ENCODE assay signal across 22 cellular contexts in genomic region chr9:87109851-87110250, GRCh38.
A peak's percentile ranks its signal among the peaks of the same experiment; 100 is the strongest.
DNase-seq lines count a peak whose midpoint lies in the region; ATAC-seq and TF ChIP-seq lines count a peak whose summit lies in the region.
"Had no signal": no experiment of that assay in that cellular context is flagged by ENCODE, and none has a peak within 500 bp of the region (broad histone marks: within the 10 kb centered on the region; RNA-seq: fewer than 3 reads in every experiment).

No MANE protein-coding gene starts in this region.

- no peak overlapping the region for H2BK120ac ChIP-seq in IMR-90 (ENCODE audit: low read depth, low read length)

- no peak overlapping the region for H3K23ac ChIP-seq in IMR-90 (ENCODE audit: low read depth, low read length)

- TF ChIP-seq RAD21 in IMR-90 (IDR thresholded peaks at IDR 0.05; ENCODE audit: low read length), result no peak

- H3K27ac Mint-ChIP-seq in mesothelial cell of epicardium, result peak overlapping the region; percentile 7
- H3K27ac Mint-ChIP-seq: CD4-positive, alpha-beta memory T cell; endodermal cell; natural killer cell treated with Interleukin-12 subunit alpha and Interleukin-12 subunit beta and Interleukin-15 and Interleukin-18, amount 100 ng/mL, for 72 hours; T-helper 1 cell treated with Interleukin-12 subunit alpha and Interleukin-12 subunit beta and Interleukin-4 antibody, amounts not matched to agents 30 μg/mL and 1 μg/mL, for 36 hours had no signal

- no peaks in the 10 kb centered on the region for H4K20me1 ChIP-seq in IMR-90 (ENCODE audit: insufficient read depth, low read length)

- no peaks in the 10 kb centered on the region for H3K27me3 Mint-ChIP-seq in mesothelial cell of epicardium (ENCODE audit: low read depth)

- H3K4ac ChIP-seq in IMR-90 (ENCODE audit: low read depth, low read length), result no peak overlapping the region

- no peak overlapping the region for H2AK9ac ChIP-seq in IMR-90 (replicated peaks; ENCODE audit: low read depth, low read length, poor library complexity)

- peaks cover 35% of the 10 kb centered on the region for H3K4me1 Mint-ChIP-seq in mesothelial cell of epicardium
- H3K4me1 Mint-ChIP-seq: CD4-positive, alpha-beta memory T cell; endodermal cell had no signal

- peaks cover 4% of the 10 kb centered on the region for H3K36me3 Mint-ChIP-seq in mesothelial cell of epicardium
- H3K36me3 Mint-ChIP-seq: CD4-positive, alpha-beta memory T cell; natural killer cell treated with Interleukin-12 subunit alpha and Interleukin-12 subunit beta and Interleukin-15 and Interleukin-18, amount 100 ng/mL, for 72 hours had no signal

- H3K4me2 ChIP-seq in IMR-90 (ENCODE audit: low read depth, low read length), result peak overlapping the region; percentile 46; the same call in 1 of the 2 replicates
- H3K4me2 ChIP-seq: A549 had no signal

- in situ Hi-C loops in IMR-90 (cut with MboI; ENCODE audit: low sequenced_read_pairs), result no loop called here

- CTCF ChIA-PET in IMR-90 (lab: Yijun Ruan, JAX), result interaction anchor here (0.6 to 0.9 kb wide), 2 partner anchors 10 to 508 kb away, joined by 3 read pairs; no protein-coding TSS in a partner anchor

- no peaks in the 10 kb centered on the region for H3K79me1 ChIP-seq in IMR-90 (ENCODE audit: low read depth in 1 of 2, low read length in 2 of 2)

- no peak overlapping the region for H3K56ac ChIP-seq in IMR-90 (ENCODE audit: extremely low read depth, insufficient read depth, low read length)

- no peaks in the 10 kb centered on the region for H3K36me3 ChIP-seq in ACC112 (ENCODE audit: insufficient read depth, low read length)
- H3K36me3 ChIP-seq in IMR-90 (ENCODE audit: control insufficient read depth, insufficient read depth, low read length), result no peaks in the 10 kb centered on the region
- H3K36me3 ChIP-seq: HAP-1, transverse colon had no signal

- peak overlapping the region; percentile 80 for H3K27ac ChIP-seq in ACC112 (ENCODE audit: low read depth, low read length)
- H3K27ac ChIP-seq in IMR-90 (ENCODE audit: insufficient read depth, low read length), result no peak overlapping the region; the same call in 1 of the 2 replicates
- H3K27ac ChIP-seq: A549 had no signal

- no peak overlapping the region for H4K5ac ChIP-seq in IMR-90 (ENCODE audit: low read depth, low read length)

- H4K91ac ChIP-seq in IMR-90 (ENCODE audit: insufficient read depth, low read depth, low read length), result no peak overlapping the region

- POLR2A ChIA-PET in IMR-90 (lab: Charles Lee; ENCODE audit: unreplicated experiment), result no interaction called here

- H3K9ac ChIP-seq in IMR-90 (ENCODE audit: low read depth, low read length), result no peak overlapping the region

- no TSS peak for BruUV-seq in IMR-90 (replicated peaks; lab: Mats Ljungman, UMichigan)

- H4K8ac ChIP-seq in IMR-90 (ENCODE audit: low read depth in 2 of 2, low read length in 2 of 2), result peak overlapping the region in 1 of 2 experiments; percentile 39; a peak in 2 of 4 replicates

- intact Hi-C loops in IMR-90 (cut with micrococcal nuclease), result loop anchor here (5.0 kb wide), 2 partner anchors 128 to 163 kb away; partner anchors contain the start of gene GAS1

- H2BK5ac ChIP-seq in IMR-90 (ENCODE audit: low read depth, low read length, poor library complexity, severe bottlenecking), result peak overlapping the region; percentile 95

- H3K9me3 Mint-ChIP-seq in mesothelial cell of epicardium, result peaks cover 4% of the 10 kb centered on the region
- H3K9me3 Mint-ChIP-seq: T-helper 1 cell treated with Interleukin-12 subunit alpha and Interleukin-12 subunit beta and Interleukin-4 antibody, amounts not matched to agents 30 μg/mL and 1 μg/mL, for 36 hours had no signal

- peaks cover 3% of the 10 kb centered on the region for H3K9me3 ChIP-seq in IMR-90 (ENCODE audit: control insufficient read depth, insufficient read depth, low read length)
- H3K9me3 ChIP-seq: A549, HAP-1, transverse colon had no signal

- H3K14ac ChIP-seq in IMR-90 (replicated peaks; ENCODE audit: low read depth, low read length), result no peak overlapping the region

- H3K4me1 ChIP-seq in ACC112 (ENCODE audit: control insufficient read depth, insufficient read depth, low read length, unreplicated experiment) (peaks cover 16% of the 10 kb centered on the region), IMR-90 (ENCODE audit: control insufficient read depth, insufficient read depth, low read length) (peaks cover 15% of the 10 kb centered on the region)
- H3K4me1 ChIP-seq: A549, HAP-1 had no signal

- no peak overlapping the region for H2AFZ ChIP-seq in ACC112 (ENCODE audit: low read length, unreplicated experiment)
- H2AFZ ChIP-seq in IMR-90 (replicated peaks; ENCODE audit: low read length, poor library complexity), result no peak overlapping the region

- H2BK20ac ChIP-seq in IMR-90 (ENCODE audit: low read depth, low read length), result peak overlapping the region; percentile 63; the same call in 1 of the 2 replicates

- no peak overlapping the region for H2BK15ac ChIP-seq in IMR-90 (ENCODE audit: low read depth, low read length)

- ATAC-seq in IMR-90 (ENCODE audit: low read depth) (peak; percentile 77), HG03025 (IDR thresholded peaks at IDR 0.05; ENCODE audit: low FRiP score, unreplicated experiment) (no peak)
- ATAC-seq: A549; natural killer cell treated with Interleukin-12 subunit alpha and Interleukin-12 subunit beta and Interleukin-15 and Interleukin-18, amount 100 ng/mL, for 72 hours had no signal

- peak overlapping the region; percentile 54; the same call in 1 of the 2 replicates for H3K18ac ChIP-seq in IMR-90 (ENCODE audit: low read depth, low read length)

- dilution Hi-C loops in IMR-90 (cut with HindIII; ENCODE audit: low sequenced_read_pairs, unreplicated experiment), result no loop called here

- TF ChIP-seq POLR2A in IMR-90 (IDR thresholded peaks at IDR 0.05; ENCODE audit: low read depth, low read length), result no peak

- TF ChIP-seq CTCF in IMR-90 (conservative IDR thresholded peaks at IDR 0.05; ENCODE audit: low read depth, low read length) (no peak), epithelial cell of esophagus (IDR thresholded peaks at IDR 0.05; ENCODE audit: insufficient read depth, low read depth, low read length, missing control alignments) (no peak), mesothelial cell of epicardium (IDR thresholded peaks at IDR 0.05; ENCODE audit: unreplicated experiment) (no peak)

- 0 out of 2 replicates have a peak, but pooled peaks cover 6% of the 10 kb centered on the region for H3K9me1 ChIP-seq in IMR-90 (ENCODE audit: insufficient read depth, low read length)

- no peak overlapping the region for H2AK5ac ChIP-seq in IMR-90 (ENCODE audit: low read depth, low read length)

- peak; percentile 72 for DNase-seq in IMR-90
- DNase-seq in epithelial cell of esophagus (ENCODE audit: low read depth), result peak; percentile 3
- DNase-seq in mesothelial cell of epicardium (ENCODE audit: low spot score in 2 of 2, unreplicated experiment in 2 of 2), result no peak
- DNase-seq in NCI-H345 treated with DMSO at 0.1 percent for 48 hours (lab: John Stamatoyannopoulos, UW; ENCODE audit: unreplicated experiment), result no peak
- no peak for DNase-seq in SHP77 treated with DMSO at 0.1 percent for 48 hours (lab: John Stamatoyannopoulos, UW)
- DNase-seq in NCI-H187 treated with DMSO at 0.1 percent for 48 hours (lab: John Stamatoyannopoulos, UW), result no peak
- DNase-seq: activated CD4-positive, CD25-positive, alpha-beta regulatory T cell; CD4-positive, alpha-beta memory T cell; cerebellar nuclear complex; DMS79 treated with DMSO at 0.1 percent for 48 hours; endodermal cell; NCI-H1105 treated with DMSO at 0.1 percent for 48 hours; SHP77; stimulated activated CD4-positive, alpha-beta T cell treated with anti-CD3 and anti-CD28 coated beads, Interleukin-15, amount 100 ng/mL, for 24 hours; stimulated activated naive CD4-positive, alpha-beta T cell treated with Interleukin-2 at 50 U/mL for 16 hours; transverse colon had no signal

- no peak overlapping the region for H3K4me3 Mint-ChIP-seq in mesothelial cell of epicardium
- H3K4me3 Mint-ChIP-seq: CD4-positive, alpha-beta memory T cell; endodermal cell; natural killer cell treated with Interleukin-12 subunit alpha and Interleukin-12 subunit beta and Interleukin-15 and Interleukin-18, amount 100 ng/mL, for 72 hours; T-helper 1 cell treated with Interleukin-12 subunit alpha and Interleukin-12 subunit beta and Interleukin-4 antibody, amounts not matched to agents 30 μg/mL and 1 μg/mL, for 36 hours had no signal

- H3K27me3 ChIP-seq in ACC112 (ENCODE audit: insufficient read depth, low read length) (no peaks in the 10 kb centered on the region), IMR-90 (ENCODE audit: control insufficient read depth, insufficient read depth, low read length) (no peaks in the 10 kb centered on the region)
- H3K27me3 ChIP-seq: transverse colon had no signal

- no peaks in the 10 kb centered on the region for H3K79me2 ChIP-seq in ACC112 (ENCODE audit: control insufficient read depth, insufficient read depth, low read length, unreplicated experiment)

- H3K4me3 ChIP-seq in ACC112 (ENCODE audit: low read depth, low read length) (no peak overlapping the region), IMR-90 (ENCODE audit: insufficient read depth, low read depth, low read length) (no peak overlapping the region), epithelial cell of esophagus (ENCODE audit: low read length) (no peak overlapping the region)
- H3K4me3 ChIP-seq: A549, HAP-1, transverse colon had no signal

TF ChIP-seq in IMR-90, 13 proteins besides CTCF, POLR2A, EP300 and RAD21 (continues in another document):
- no peak for TF ChIP-seq RFX5 (IDR thresholded peaks at IDR 0.05; ENCODE audit: low read depth, low read length)
- TF ChIP-seq CHD1 (IDR thresholded peaks at IDR 0.05; ENCODE audit: low read depth, low read length), result no peak
- no peak for TF ChIP-seq MXI1 (IDR thresholded peaks at IDR 0.05; ENCODE audit: borderline replicate concordance, low read depth, low read length)
- no peak for TF ChIP-seq USF2 (IDR thresholded peaks at IDR 0.05; ENCODE audit: low read depth, low read length)
- TF ChIP-seq CEBPB (IDR thresholded peaks at IDR 0.05; ENCODE audit: low read depth, low read length), result no peak
- no peak for TF ChIP-seq NFE2L2 (IDR thresholded peaks at IDR 0.05; ENCODE audit: low read depth, low read length)
- TF ChIP-seq RCOR1 (IDR thresholded peaks at IDR 0.05; ENCODE audit: insufficient replicate concordance, low read length), result no peak
- TF ChIP-seq FOS (IDR thresholded peaks at IDR 0.05; ENCODE audit: low read depth, low read length), result no peak

Comparison
In these comparisons a context has a peak if more than half of its experiments do, and no peak if none do; other contexts are left out.
1. DNase-seq: peak in IMR-90 (single experiment) and epithelial cell of esophagus (single experiment); none in mesothelial cell of epicardium (0 of 2), NCI-H345 treated with DMSO at 0.1 percent for 48 hours (single experiment), SHP77 treated with DMSO at 0.1 percent for 48 hours (single experiment) and NCI-H187 treated with DMSO at 0.1 percent for 48 hours (single experiment).